Comparison of ENCODE assay signal across 28 cellular contexts in genomic region chr3:473284-473800, GRCh38.
"Had no signal": no experiment of that assay in that cellular context is flagged by ENCODE, and none has a peak within 500 bp of the region (broad histone marks: within the 10 kb centered on the region; RNA-seq: fewer than 3 reads in every experiment).

No MANE protein-coding gene starts in this region.

- H3K4me3 Mint-ChIP-seq: activated CD4-positive, alpha-beta T cell treated with anti-CD3 and anti-CD28 coated beads for 36 hours; activated CD8-positive, alpha-beta memory T cell treated with anti-CD3 and anti-CD28 coated beads, Interleukin-2, amount 10 ng/mL, durations not matched to agents 7 days and 5 days; activated CD8-positive, alpha-beta T cell treated with anti-CD3 and anti-CD28 coated beads, Interleukin-2, amount 10 ng/mL, durations not matched to agents 7 days and 5 days; activated naive CD8-positive, alpha-beta T cell; brain; naive thymus-derived CD8-positive, alpha-beta T cell; stimulated activated effector memory CD8-positive, alpha-beta T cell treated with anti-CD3 and anti-CD28 coated beads, Interleukin-12 subunit alpha, Interleukin-12 subunit beta, amount 100 ng/mL, for 72 hours; stimulated activated naive CD8-positive, alpha-beta T cell treated with anti-CD3 and anti-CD28 coated beads, Interleukin-15, Interleukin-2, amounts not matched to agents 100 ng/mL and 50 ng/mL, for 24 hours; T-helper 2 cell treated with Interferon-gamma antibody and Interleukin-4, amounts not matched to agents 5 μg/mL and 100 μg/mL, for 36 hours had no signal

- H3K36me3 ChIP-seq: adrenal gland, heart left ventricle, left lung, lower lobe of right lung, right lobe of liver, thoracic aorta had no signal

- H3K4me3 ChIP-seq: adrenal gland, heart left ventricle, left lung, lower lobe of right lung, right lobe of liver, thoracic aorta had no signal

- ATAC-seq: activated CD4-positive, alpha-beta T cell treated with anti-CD3 and anti-CD28 coated beads for 36 hours; activated CD8-positive, alpha-beta memory T cell treated with anti-CD3 and anti-CD28 coated beads, Interleukin-2, amount 10 ng/mL, durations not matched to agents 7 days and 5 days; activated CD8-positive, alpha-beta T cell treated with anti-CD3 and anti-CD28 coated beads, Interleukin-2, amount 10 ng/mL, durations not matched to agents 7 days and 5 days; esophagus mucosa; foreskin keratinocyte; heart left ventricle; left lung; lower lobe of right lung; naive thymus-derived CD8-positive, alpha-beta T cell; right lobe of liver; stimulated activated effector memory CD8-positive, alpha-beta T cell treated with anti-CD3 and anti-CD28 coated beads, Interleukin-12 subunit alpha, Interleukin-12 subunit beta, amount 100 ng/mL, for 72 hours had no signal

- H3K27me3 Mint-ChIP-seq: activated CD4-positive, alpha-beta T cell treated with anti-CD3 and anti-CD28 coated beads for 36 hours; activated CD8-positive, alpha-beta memory T cell treated with anti-CD3 and anti-CD28 coated beads, Interleukin-2, amount 10 ng/mL, durations not matched to agents 7 days and 5 days; activated naive CD8-positive, alpha-beta T cell; stimulated activated naive CD8-positive, alpha-beta T cell treated with anti-CD3 and anti-CD28 coated beads, Interleukin-15, Interleukin-2, amounts not matched to agents 100 ng/mL and 50 ng/mL, for 24 hours had no signal

- H3K27me3 ChIP-seq: adrenal gland, foreskin keratinocyte, heart left ventricle, left lung, right lobe of liver had no signal

- H3K36me3 Mint-ChIP-seq: activated CD8-positive, alpha-beta memory T cell treated with anti-CD3 and anti-CD28 coated beads, Interleukin-2, amount 10 ng/mL, durations not matched to agents 7 days and 5 days; activated naive CD8-positive, alpha-beta T cell; stimulated activated effector memory CD8-positive, alpha-beta T cell treated with anti-CD3 and anti-CD28 coated beads, Interleukin-12 subunit alpha, Interleukin-12 subunit beta, amount 100 ng/mL, for 72 hours had no signal

- FAIRE-seq: endothelial cell of umbilical vein, urothelium cell line had no signal

- H3K9me3 ChIP-seq: adrenal gland, lower lobe of right lung, right lobe of liver, thoracic aorta had no signal

- H3K27ac Mint-ChIP-seq: activated CD4-positive, alpha-beta T cell treated with anti-CD3 and anti-CD28 coated beads for 36 hours; activated CD8-positive, alpha-beta memory T cell treated with anti-CD3 and anti-CD28 coated beads, Interleukin-2, amount 10 ng/mL, durations not matched to agents 7 days and 5 days; activated CD8-positive, alpha-beta T cell treated with anti-CD3 and anti-CD28 coated beads, Interleukin-2, amount 10 ng/mL, durations not matched to agents 7 days and 5 days; activated naive CD8-positive, alpha-beta T cell; brain; naive thymus-derived CD8-positive, alpha-beta T cell; stimulated activated effector memory CD8-positive, alpha-beta T cell treated with anti-CD3 and anti-CD28 coated beads, Interleukin-12 subunit alpha, Interleukin-12 subunit beta, amount 100 ng/mL, for 72 hours; stimulated activated naive CD8-positive, alpha-beta T cell treated with anti-CD3 and anti-CD28 coated beads, Interleukin-15, Interleukin-2, amounts not matched to agents 100 ng/mL and 50 ng/mL, for 24 hours; T-helper 2 cell treated with Interferon-gamma antibody and Interleukin-4, amounts not matched to agents 5 μg/mL and 100 μg/mL, for 36 hours had no signal

- DNase-seq: activated CD4-positive, alpha-beta T cell treated with anti-CD3 and anti-CD28 coated beads for 36 hours; activated CD4-positive, CD25-positive, alpha-beta regulatory T cell; activated CD8-positive, alpha-beta memory T cell treated with anti-CD3 and anti-CD28 coated beads, Interleukin-2, amount 10 ng/mL, durations not matched to agents 7 days and 5 days; activated CD8-positive, alpha-beta T cell treated with anti-CD3 and anti-CD28 coated beads, Interleukin-2, amount 10 ng/mL, durations not matched to agents 7 days and 5 days; activated effector memory CD4-positive, alpha-beta T cell treated with Interleukin-2 at 50 U/mL for 16 hours; activated naive CD4-positive, alpha-beta T cell treated with Interleukin-2 at 50 U/mL for 16 hours; activated T-cell treated with anti-CD3 and anti-CD28 coated beads for 4 hours; adrenal gland; aorta; foreskin keratinocyte; heart left ventricle; hypothalamus; left lung; lower lobe of right lung; mesenchymal stem cell; naive thymus-derived CD8-positive, alpha-beta T cell; right lobe of liver; stimulated activated CD4-positive, alpha-beta T cell treated with anti-CD3 and anti-CD28 coated beads, Interleukin-4, amount 100 ng/mL, for 24 hours; trophoblast cell had no signal

- H3K4me1 ChIP-seq: adrenal gland, foreskin keratinocyte, heart left ventricle, left lung, lower lobe of right lung, right lobe of liver had no signal

- H3K4me1 Mint-ChIP-seq: activated CD4-positive, alpha-beta T cell treated with anti-CD3 and anti-CD28 coated beads for 36 hours; activated CD8-positive, alpha-beta memory T cell treated with anti-CD3 and anti-CD28 coated beads, Interleukin-2, amount 10 ng/mL, durations not matched to agents 7 days and 5 days; brain; naive thymus-derived CD8-positive, alpha-beta T cell; stimulated activated effector memory CD8-positive, alpha-beta T cell treated with anti-CD3 and anti-CD28 coated beads, Interleukin-12 subunit alpha, Interleukin-12 subunit beta, amount 100 ng/mL, for 72 hours had no signal

- H3K27ac ChIP-seq: adrenal gland, foreskin keratinocyte, heart left ventricle, left lung, lower lobe of right lung, right lobe of liver, thoracic aorta had no signal
